In genomic region chr12:51901881-51902280, GRCh38 we compare ENCODE assay signal across 20 cellular contexts. TPM values are rescaled to one million over a fixed set of nuclear protein-coding genes. Genes with fewer than 3 reads are reported as not detected.
"Had no signal": no experiment of that assay in that cellular context is flagged by ENCODE, and none has a peak within 500 bp of the region (broad histone marks: within the 10 kb centered on the region; RNA-seq: fewer than 3 reads in every experiment).

No MANE protein-coding gene starts in this region.

- H3K4me2 ChIP-seq: KMS-11 had no signal

- H3K27ac ChIP-seq: KMS-11 had no signal

- H3K36me3 ChIP-seq: MG63 had no signal

- H3K27me3 ChIP-seq: MG63 had no signal

- H3K4me3 ChIP-seq: MG63 had no signal

- H3K9ac ChIP-seq: KMS-11 had no signal

- ATAC-seq: activated CD4-positive, CD25-positive, alpha-beta regulatory T cell treated with anti-CD3 and anti-CD28 coated beads, Interleukin-2, amount 50 U/mL, for 24 hours; activated CD8-positive, alpha-beta T cell treated with anti-CD3 and anti-CD28 coated beads, Interleukin-2, amount 10 ng/mL, durations not matched to agents 7 days and 5 days; PC-3 had no signal

- H3K9me3 ChIP-seq: MG63 had no signal

- DNase-seq: activated CD4-positive, alpha-beta T cell treated with anti-CD3 and anti-CD28 coated beads for 48 hours; activated CD4-positive, alpha-beta T cell treated with anti-CD3 and anti-CD28 coated beads, Interleukin-2, amount 50 U/mL, for 4 hours; activated CD8-positive, alpha-beta memory T cell treated with anti-CD3 and anti-CD28 coated beads, Interleukin-2, amount 50 U/mL, for 48 hours; activated CD8-positive, alpha-beta T cell treated with anti-CD3 and anti-CD28 coated beads, Interleukin-2, amount 10 ng/mL, durations not matched to agents 7 days and 5 days; activated T-cell treated with anti-CD3 and anti-CD28 coated beads, Interleukin-2, amount 50 U/mL, for 1 hour; amniotic stem cell; MG63; MV-4-11; NCI-H1092 treated with DMSO at 0.1 percent for 48 hours; NCI-H1417 treated with DMSO at 0.1 percent for 48 hours; NCI-H1694; NCI-H2029 treated with DMSO at 0.1 percent for 48 hours; NCI-H510A treated with DMSO at 0.1 percent for 48 hours; NCI-H69; PC-3; SHP77 treated with DMSO at 0.1 percent for 48 hours had no signal

RNA-seq across cellular contexts. Expression of gene ACVRL1, which starts 5.4 kb away (rescaled TPM):
- total RNA-seq: activated CD8-positive, alpha-beta T cell treated with anti-CD3 and anti-CD28 coated beads, Interleukin-2, amount 10 ng/mL, durations not matched to agents 7 days and 5 days; PC-3; SK-MEL-5 had no signal

RNA-seq across cellular contexts. Expression of gene ANKRD33, which starts 14.0 kb away (rescaled TPM):
- total RNA-seq: activated CD8-positive, alpha-beta T cell treated with anti-CD3 and anti-CD28 coated beads, Interleukin-2, amount 10 ng/mL, durations not matched to agents 7 days and 5 days; astrocyte; PC-3; SK-MEL-5 had no signal

RNA-seq across cellular contexts. Expression of gene FIGNL2, which starts 53.4 kb away (rescaled TPM):
- total RNA-seq: PC-3 had no signal
